ENCODE assay signal across 8 cellular contexts in the genomic region with DNA sequence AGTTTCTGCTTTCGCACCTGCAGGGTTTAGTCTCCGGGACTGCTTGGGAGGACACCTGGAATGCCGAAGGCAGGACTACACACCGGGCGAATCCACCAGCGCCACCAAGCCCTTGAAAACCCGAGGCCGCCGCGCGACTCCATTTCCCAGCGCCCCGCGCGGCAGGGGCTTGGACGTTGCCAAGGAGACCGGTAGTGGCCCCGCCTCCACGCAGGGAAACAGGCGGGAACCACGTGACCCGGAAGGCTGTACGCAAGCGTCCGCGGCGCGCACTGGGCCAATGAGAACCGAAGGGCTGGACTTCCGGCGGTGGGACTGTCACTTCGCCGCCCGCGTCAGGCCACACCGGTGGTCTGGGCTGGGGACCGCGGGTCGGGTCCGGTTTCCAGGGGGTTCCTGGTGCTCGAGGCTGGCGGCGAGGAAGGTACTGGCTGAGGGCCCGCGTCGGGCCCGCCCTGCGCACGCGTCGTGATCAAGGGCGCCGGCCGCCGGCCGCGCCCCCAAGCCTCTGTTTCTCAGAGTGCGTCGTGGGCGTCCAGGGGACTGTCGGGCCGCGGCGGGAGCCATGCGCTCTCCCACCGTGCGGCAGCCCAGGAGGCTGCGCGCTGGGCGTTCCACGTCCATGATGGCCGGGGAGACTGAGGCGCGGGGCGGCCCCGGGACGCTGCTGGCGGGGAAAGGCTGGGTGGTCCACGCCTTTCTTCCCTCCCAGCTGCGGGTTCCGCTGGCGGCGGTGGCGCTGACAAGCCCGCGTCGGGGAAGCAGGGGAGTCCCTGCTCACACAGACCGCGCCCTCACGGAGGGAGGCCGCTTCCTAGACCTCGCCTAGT. TPM values are rescaled to one million over a fixed set of nuclear protein-coding genes. Genes with fewer than 3 reads are reported as not detected.
A peak's percentile ranks its signal among the peaks of the same experiment; 100 is the strongest.
DNase-seq lines count a peak whose midpoint lies in the region; ATAC-seq, FAIRE-seq and TF ChIP-seq lines count a peak whose summit lies in the region.

A gene (plus strand): TSS at position 321 of the 830 bp plus-strand sequence. CDS start 2,106 bp downstream, outside the sequence.

- CTCF ChIA-PET in T-cell (lab: Charles Lee), result no interaction called here

- POLR2A ChIA-PET in T-cell (lab: Charles Lee), result no interaction called here

- H3K4me1 ChIP-seq in heart left ventricle, result peaks cover 4 to 16% (median 13%) of the 10 kb centered on the region in 12 donors

- H3K36me3 Mint-ChIP-seq in T-cell, result peaks cover 8% of the 10 kb centered on the region

- H3K9me3 Mint-ChIP-seq in T-cell, result no peaks in the 10 kb centered on the region

- intact Hi-C loops in heart left ventricle (cut with DNase I) (loop anchor here in 1 of 10 donors (1.0 kb wide), 1 partner anchor 27 kb away; a partner anchor contains a TSS), posterior vena cava (cut with DNase I) (no loop called here)

- ATAC-seq in HG02840 (IDR thresholded peaks at IDR 0.05; ENCODE audit: low FRiP score, unreplicated experiment), result peak; percentile 89
- ATAC-seq in T-cell (replicated peaks in 1 of 4), result peak; percentile 97 to 99 (median 98)
- peak; percentile 97 to 99 (median 98) for ATAC-seq in heart left ventricle

- H3K36me3 ChIP-seq in heart left ventricle, result peaks cover 0 to 25% (median 14%) of the 10 kb centered on the region in 9 donors

- peak within 1 kb of the TSS; percentile 76 to 87 (median 86) for H3K4me3 Mint-ChIP-seq in T-cell

- peak within 1 kb of the TSS; percentile 50 to 71 for H3K27ac Mint-ChIP-seq in T-cell

- TF ChIP-seq POLR2A in GM12891 (IDR thresholded peaks at IDR 0.05; ENCODE audit: low read depth, low read length) (peak; percentile 68; the same call in 1 of the 2 replicates), heart left ventricle (IDR thresholded peaks at IDR 0.05) (peak in 1 of 2 donors; percentile 78)

- peaks cover 17 to 26% (median 23%) of the 10 kb centered on the region in 3 donors for H3K4me1 Mint-ChIP-seq in T-cell

- H3K27ac ChIP-seq in adipose tissue (ENCODE audit: low read depth, low read length) (peak within 1 kb of the TSS; percentile 26), heart left ventricle (peak within 1 kb of the TSS in 11 of 12 donors; percentile 55 to 90 (median 77))

- H3K4me3 ChIP-seq in heart left ventricle, result peak within 1 kb of the TSS; percentile 63 to 100 (median 94)

- FAIRE-seq in GM12891 (lab: Jason Lieb, UNC), result peak; percentile 99

- H3K9me3 ChIP-seq in heart left ventricle, result no peaks in the 10 kb centered on the region

- no peaks in the 10 kb centered on the region for H3K27me3 Mint-ChIP-seq in T-cell

- no peaks in the 10 kb centered on the region for H3K27me3 ChIP-seq in heart left ventricle

- TF ChIP-seq CTCF in heart left ventricle (IDR thresholded peaks at IDR 0.05), result peak in 1 of 12 donors; percentile 17

- peak; percentile 99 for DNase-seq in GM12891 (ENCODE audit: insufficient read length, low spot score)
- peak; percentile 83 for DNase-seq in NCI-H1436 treated with DMSO at 0.1 percent for 48 hours (lab: John Stamatoyannopoulos, UW)
- DNase-seq in T-cell, result peak; percentile 92 to 98 (median 97)
- DNase-seq in heart left ventricle, result peak; percentile 98 to 99 (median 99)
- DNase-seq in posterior vena cava (ENCODE audit: low spot score), result peak; percentile 100
- peak; percentile 99 for DNase-seq in ureter (ENCODE audit: low spot score)

- 0 to 1% (median 0%) methylated on average over 60 to 92 of the region's 92 CpGs for WGBS in adipose tissue, 3 donors
- 0% methylated on average over 2 to 92 of the region's 92 CpGs for WGBS in heart left ventricle, 4 donors

TF ChIP-seq in GM12891, 5 proteins besides CTCF, POLR2A, EP300 and RAD21:
- no peak for TF ChIP-seq PAX5 (IDR thresholded peaks at IDR 0.05; ENCODE audit: insufficient read depth, low read length, severe bottlenecking)
- peak; percentile 77 for TF ChIP-seq POLR2AphosphoS5 (IDR thresholded peaks at IDR 0.05; ENCODE audit: low read depth, low read length)
- peak; percentile 75 for TF ChIP-seq TAF1 (IDR thresholded peaks at IDR 0.05; ENCODE audit: low read depth, low read length)

RNA-seq across cellular contexts. Expression of the gene that starts here (rescaled TPM):
- polyA plus RNA-seq in GM12891 (2012; ENCODE audit: low read depth, missing spikeins), result 5.8 TPM
- 10 to 100 TPM; 17.9 to 33.2 (median 28.2) TPM for total RNA-seq in T-cell
- polyA plus RNA-seq in adipose tissue, result 1 to 10 TPM; 4.0 to 6.0 (median 4.3) TPM
- total RNA-seq in heart left ventricle, result 10 to 100 TPM in 1 of 9 donors, 1 to 10 TPM in 8; 4.0 to 10.1 (median 5.3) TPM
- polyA plus RNA-seq in heart left ventricle, result 1 to 10 TPM; 2.5 to 5.6 TPM
- total RNA-seq in posterior vena cava, result 1 to 10 TPM; 7.0 to 7.8 TPM
- 14.7 TPM for total RNA-seq in ureter

Comparison
In these comparisons a context has a peak if more than half of its experiments do, and no peak if none do; other contexts are left out.
1. Peak in every context shown above with its lines: DNase-seq, ATAC-seq, H3K4me3 ChIP-seq and H3K27ac ChIP-seq.